8 cellular contexts compared by ENCODE assay signal in the genomic region with DNA sequence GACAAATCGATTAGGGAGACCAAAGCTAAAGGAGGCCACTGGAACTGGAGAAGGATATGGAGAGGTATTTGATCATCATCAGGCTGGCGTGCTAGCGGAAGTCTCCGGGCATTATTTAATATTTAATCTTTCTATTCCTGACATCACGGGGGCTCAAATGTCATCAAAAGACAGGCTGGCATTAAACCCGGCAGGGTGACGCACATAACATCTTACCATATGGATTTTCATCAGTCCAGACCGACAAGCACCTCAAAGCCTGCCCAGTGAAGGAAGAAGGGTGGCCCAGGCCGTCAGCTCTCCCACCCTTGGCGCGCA. TPM values are rescaled to one million over a fixed set of nuclear protein-coding genes. Genes with fewer than 3 reads are reported as not detected.
DNase-seq lines count a peak whose midpoint lies in the region; ATAC-seq and TF ChIP-seq lines count a peak whose summit lies in the region.

No MANE protein-coding gene starts in this region.

- H3K36me3 Mint-ChIP-seq in neural crest cell (ENCODE audit: low read depth), result no peaks in the 10 kb centered on the region

- TF ChIP-seq CTCF in GM12875 (IDR thresholded peaks at IDR 0.05; ENCODE audit: borderline replicate concordance, insufficient read depth, low read depth, low read length), result no peak
- TF ChIP-seq CTCF in neural crest cell (conservative IDR thresholded peaks at IDR 0.05), result no peak

- ATAC-seq in HG02938 (IDR thresholded peaks at IDR 0.05; ENCODE audit: unreplicated experiment), result peak; percentile 21
- ATAC-seq in SK-N-SH treated with all-trans-retinoic acid at 6 μM for 48 hours, result peak; percentile 11
- ATAC-seq in esophagus mucosa, result peak; percentile 58

- peak overlapping the region; percentile 91 for H3K27ac Mint-ChIP-seq in neural crest cell (ENCODE audit: unreplicated experiment)

- intact Hi-C loops in posterior vena cava (cut with DNase I), result no loop called here

- no peaks in the 10 kb centered on the region for H3K9me3 Mint-ChIP-seq in neural crest cell

- H3K4me3 Mint-ChIP-seq in neural crest cell, result peak overlapping the region; percentile 95

- peak overlapping the region; percentile 60 for H3K4me3 ChIP-seq in GM12875 (ENCODE audit: low read depth, low read length)

- DNase-seq in neural crest cell (ENCODE audit: low read depth, low spot score) (no peak), posterior vena cava (ENCODE audit: low spot score) (no peak), putamen (ENCODE audit: low spot score) (no peak)
- no peak for DNase-seq in stimulated activated CD4-positive, alpha-beta T cell treated with anti-CD3 and anti-CD28 coated beads, Interleukin-1b, Interleukin-23, amount 100 ng/mL, for 48 hours

- H3K4me1 Mint-ChIP-seq in neural crest cell, result peaks cover 21% of the 10 kb centered on the region

- no peaks in the 10 kb centered on the region for H3K27me3 Mint-ChIP-seq in neural crest cell (ENCODE audit: low read depth)

TF ChIP-seq in SK-N-SH treated with all-trans-retinoic acid at 6 μM for 48 hours, 23 proteins besides CTCF, POLR2A, EP300 and RAD21:
- TF ChIP-seq, protein P1, sequence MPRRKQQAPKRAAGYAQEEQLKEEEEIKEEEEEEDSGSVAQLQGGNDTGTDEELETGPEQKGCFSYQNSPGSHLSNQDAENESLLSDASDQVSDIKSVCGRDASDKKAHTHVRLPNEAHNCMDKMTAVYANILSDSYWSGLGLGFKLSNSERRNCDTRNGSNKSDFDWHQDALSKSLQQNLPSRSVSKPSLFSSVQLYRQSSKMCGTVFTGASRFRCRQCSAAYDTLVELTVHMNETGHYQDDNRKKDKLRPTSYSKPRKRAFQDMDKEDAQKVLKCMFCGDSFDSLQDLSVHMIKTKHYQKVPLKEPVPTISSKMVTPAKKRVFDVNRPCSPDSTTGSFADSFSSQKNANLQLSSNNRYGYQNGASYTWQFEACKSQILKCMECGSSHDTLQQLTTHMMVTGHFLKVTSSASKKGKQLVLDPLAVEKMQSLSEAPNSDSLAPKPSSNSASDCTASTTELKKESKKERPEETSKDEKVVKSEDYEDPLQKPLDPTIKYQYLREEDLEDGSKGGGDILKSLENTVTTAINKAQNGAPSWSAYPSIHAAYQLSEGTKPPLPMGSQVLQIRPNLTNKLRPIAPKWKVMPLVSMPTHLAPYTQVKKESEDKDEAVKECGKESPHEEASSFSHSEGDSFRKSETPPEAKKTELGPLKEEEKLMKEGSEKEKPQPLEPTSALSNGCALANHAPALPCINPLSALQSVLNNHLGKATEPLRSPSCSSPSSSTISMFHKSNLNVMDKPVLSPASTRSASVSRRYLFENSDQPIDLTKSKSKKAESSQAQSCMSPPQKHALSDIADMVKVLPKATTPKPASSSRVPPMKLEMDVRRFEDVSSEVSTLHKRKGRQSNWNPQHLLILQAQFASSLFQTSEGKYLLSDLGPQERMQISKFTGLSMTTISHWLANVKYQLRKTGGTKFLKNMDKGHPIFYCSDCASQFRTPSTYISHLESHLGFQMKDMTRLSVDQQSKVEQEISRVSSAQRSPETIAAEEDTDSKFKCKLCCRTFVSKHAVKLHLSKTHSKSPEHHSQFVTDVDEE (CRISPR knock-in tag; IDR thresholded peaks at IDR 0.05), result no peak
- TF ChIP-seq TCF4 (CRISPR knock-in tag; IDR thresholded peaks at IDR 0.05; ENCODE audit: borderline replicate concordance) (no peak), CSDC2 (CRISPR knock-in tag; IDR thresholded peaks at IDR 0.05) (no peak), ZNF70 (CRISPR knock-in tag; IDR thresholded peaks at IDR 0.05) (no peak), RARB (CRISPR knock-in tag; IDR thresholded peaks at IDR 0.05) (no peak), TOX (CRISPR knock-in tag; IDR thresholded peaks at IDR 0.05; ENCODE audit: borderline replicate concordance) (no peak), OSR1 (CRISPR knock-in tag; IDR thresholded peaks at IDR 0.05) (no peak)
- TF ChIP-seq, protein P2, sequence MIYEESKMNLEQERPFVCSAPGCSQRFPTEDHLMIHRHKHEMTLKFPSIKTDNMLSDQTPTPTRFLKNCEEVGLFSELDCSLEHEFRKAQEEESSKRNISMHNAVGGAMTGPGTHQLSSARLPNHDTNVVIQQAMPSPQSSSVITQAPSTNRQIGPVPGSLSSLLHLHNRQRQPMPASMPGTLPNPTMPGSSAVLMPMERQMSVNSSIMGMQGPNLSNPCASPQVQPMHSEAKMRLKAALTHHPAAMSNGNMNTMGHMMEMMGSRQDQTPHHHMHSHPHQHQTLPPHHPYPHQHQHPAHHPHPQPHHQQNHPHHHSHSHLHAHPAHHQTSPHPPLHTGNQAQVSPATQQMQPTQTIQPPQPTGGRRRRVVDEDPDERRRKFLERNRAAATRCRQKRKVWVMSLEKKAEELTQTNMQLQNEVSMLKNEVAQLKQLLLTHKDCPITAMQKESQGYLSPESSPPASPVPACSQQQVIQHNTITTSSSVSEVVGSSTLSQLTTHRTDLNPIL (CRISPR knock-in tag; IDR thresholded peaks at IDR 0.05; ENCODE audit: low read depth), result no peak
- TF ChIP-seq, protein P3, sequence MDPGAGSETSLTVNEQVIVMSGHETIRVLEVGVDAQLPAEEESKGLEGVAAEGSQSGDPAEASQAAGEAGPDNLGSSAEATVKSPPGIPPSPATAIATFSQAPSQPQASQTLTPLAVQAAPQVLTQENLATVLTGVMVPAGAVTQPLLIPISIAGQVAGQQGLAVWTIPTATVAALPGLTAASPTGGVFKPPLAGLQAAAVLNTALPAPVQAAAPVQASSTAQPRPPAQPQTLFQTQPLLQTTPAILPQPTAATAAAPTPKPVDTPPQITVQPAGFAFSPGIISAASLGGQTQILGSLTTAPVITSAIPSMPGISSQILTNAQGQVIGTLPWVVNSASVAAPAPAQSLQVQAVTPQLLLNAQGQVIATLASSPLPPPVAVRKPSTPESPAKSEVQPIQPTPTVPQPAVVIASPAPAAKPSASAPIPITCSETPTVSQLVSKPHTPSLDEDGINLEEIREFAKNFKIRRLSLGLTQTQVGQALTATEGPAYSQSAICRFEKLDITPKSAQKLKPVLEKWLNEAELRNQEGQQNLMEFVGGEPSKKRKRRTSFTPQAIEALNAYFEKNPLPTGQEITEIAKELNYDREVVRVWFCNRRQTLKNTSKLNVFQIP (CRISPR knock-in tag; IDR thresholded peaks at IDR 0.05; ENCODE audit: borderline replicate concordance, low read depth), result no peak

RNA-seq across cellular contexts. Expression of a gene that starts 0.6 kb away (rescaled TPM):
- total RNA-seq in esophagus mucosa (9.9 TPM), neural crest cell (9.6 and 15.0 TPM in 2 replicates), posterior vena cava (10 to 100 TPM; 89.9 to 91.3 TPM)

RNA-seq across cellular contexts. Expression of a gene that starts 0.7 kb away (rescaled TPM):
- total RNA-seq in esophagus mucosa, result not detected
- 2.0 and 2.7 TPM in 2 replicates for total RNA-seq in neural crest cell
- 1 to 10 TPM; 1.4 to 1.8 TPM for total RNA-seq in posterior vena cava
